9 cellular contexts compared by ENCODE assay signal in genomic region chr5:55633574-55634203, GRCh38.
DNase-seq lines count a peak whose midpoint lies in the region; ATAC-seq, FAIRE-seq and TF ChIP-seq lines count a peak whose summit lies in the region.
"Had no signal": no experiment of that assay in that cellular context is flagged by ENCODE, and none has a peak within 500 bp of the region (broad histone marks: within the 10 kb centered on the region; RNA-seq: fewer than 3 reads in every experiment).

No MANE protein-coding gene starts in this region.

- no peaks in the 10 kb centered on the region for H3K79me2 ChIP-seq in HepG2 (ENCODE audit: insufficient read depth, low read length)

- H3K9ac ChIP-seq in liver (ENCODE audit: low read depth in 1 of 2, low read length in 2 of 2) (peak overlapping the region; percentile 73 to 78), HepG2 (ENCODE audit: insufficient read depth, low read depth, low read length) (no peak overlapping the region)

- ATAC-seq in HepG2 (no peak), right lobe of liver (peak; percentile 3 to 38 (median 13)), HG02571 (IDR thresholded peaks at IDR 0.05; ENCODE audit: unreplicated experiment) (no peak)

- H3K36me3 ChIP-seq in liver (ENCODE audit: control insufficient read depth in 4 of 4, insufficient read depth in 3 of 4, low read depth in 1 of 4, low read length in 3 of 4) (no peaks in the 10 kb centered on the region), HepG2 (replicated peaks in 1 of 2; ENCODE audit: control insufficient read depth in 1 of 2, insufficient read depth in 2 of 2, low read length in 2 of 2) (no peaks in the 10 kb centered on the region), ascending aorta (no peaks in the 10 kb centered on the region), right lobe of liver (no peaks in the 10 kb centered on the region), vagina (no peaks in the 10 kb centered on the region)

- in situ Hi-C loops in HepG2 (cut with HindIII; ENCODE audit: extremely low pct_ligation_motif_present, low pct_unique_long_range_greater_than_20kb): no loop called here

- no peak for TF ChIP-seq CTCF in liver (IDR thresholded peaks at IDR 0.05; ENCODE audit: low read depth, low read length, missing input control)
- no peak for TF ChIP-seq CTCF in HepG2 (CRISPR knock-in tag; IDR thresholded peaks at IDR 0.05)
- TF ChIP-seq CTCF in ascending aorta (IDR thresholded peaks at IDR 0.05): no peak
- no peak for TF ChIP-seq CTCF in right lobe of liver (IDR thresholded peaks at IDR 0.05)
- TF ChIP-seq CTCF in vagina (IDR thresholded peaks at IDR 0.05): no peak

- no peak overlapping the region for H3K4me2 ChIP-seq in HepG2 (ENCODE audit: low read depth, low read length)

- H3K27ac ChIP-seq in liver (ENCODE audit: low read depth in 1 of 2, low read length in 2 of 2) (peak overlapping the region; percentile 88 to 96), HepG2 (ENCODE audit: extremely low read length, insufficient read depth, low read length) (no peak overlapping the region), ascending aorta (peak overlapping the region; percentile 64 to 70), right lobe of liver (peak overlapping the region; percentile 89 to 98 (median 93)), vagina (peak overlapping the region; percentile 52)

- TF ChIP-seq EP300 in HepG2 (IDR thresholded peaks at IDR 0.05; ENCODE audit: low read depth in 2 of 2, low read length in 2 of 2) (no peak), HepG2 (CRISPR knock-in tag; IDR thresholded peaks at IDR 0.05; ENCODE audit: borderline replicate concordance) (no peak)

- WGBS in liver: 15% methylated on average over 4 of the region's 4 CpGs
- WGBS in HepG2 (ENCODE audit: low lambda C conversion rate): 89% methylated on average over 4 of the region's 4 CpGs
- 13% methylated on average over 4 of the region's 4 CpGs for WGBS in right lobe of liver (ENCODE audit: insufficient coverage, low coverage, low lambda C conversion rate, missing lambda C conversion rate)

- BruUV-seq in HepG2 (replicated peaks; lab: Mats Ljungman, UMichigan): no TSS peak

- peak; percentile 16 to 22 for TF ChIP-seq RAD21 in liver (IDR thresholded peaks at IDR 0.05)
- no peak for TF ChIP-seq RAD21 in HepG2 (CRISPR knock-in tag; IDR thresholded peaks at IDR 0.05)

- POLR2A ChIA-PET in HepG2 (lab: Yijun Ruan, JAX): no interaction called here

- H3K27me3 ChIP-seq in liver (ENCODE audit: control insufficient read depth in 4 of 4, insufficient read depth in 4 of 4, low read length in 3 of 4): no peaks in the 10 kb centered on the region
- no peaks in the 10 kb centered on the region for H3K27me3 ChIP-seq in HepG2 (ENCODE audit: control insufficient read depth in 1 of 2, insufficient read depth in 2 of 2, low read length in 2 of 2)
- no peaks in the 10 kb centered on the region for H3K27me3 ChIP-seq in ascending aorta
- no peaks in the 10 kb centered on the region for H3K27me3 ChIP-seq in right lobe of liver
- H3K27me3 ChIP-seq in vagina: no peaks in the 10 kb centered on the region

- FAIRE-seq in HepG2 (lab: Jason Lieb, UNC): no peak
- FAIRE-seq: keratinocyte had no signal

- DNase-seq in HepG2 (ENCODE audit: low spot score) (no peak), ascending aorta (ENCODE audit: low spot score in 2 of 2) (no peak), right lobe of liver (peak in 2 of 3 donors; percentile 58 to 62), vagina (ENCODE audit: extremely low spot score in 2 of 2) (no peak), superior temporal gyrus (ENCODE audit: extremely low spot score) (no peak), dedifferentiated amniotic fluid mesenchymal stem cell (ENCODE audit: extremely low spot score) (no peak)

- H3K4me1 ChIP-seq in liver (ENCODE audit: control insufficient read depth in 4 of 4, insufficient read depth in 4 of 4, low read length in 3 of 4): peaks cover 5 to 54% (median 19%) of the 10 kb centered on the region in 4 donors
- peaks cover 11% of the 10 kb centered on the region for H3K4me1 ChIP-seq in HepG2 (ENCODE audit: insufficient read depth, low read length)
- peaks cover 0 to 26% of the 10 kb centered on the region in 2 donors for H3K4me1 ChIP-seq in ascending aorta
- H3K4me1 ChIP-seq in right lobe of liver: peaks cover 0 to 67% (median 30%) of the 10 kb centered on the region in 4 donors
- H3K4me1 ChIP-seq in vagina: peaks cover 59% of the 10 kb centered on the region

- H3K4me3 ChIP-seq in liver (ENCODE audit: low read depth in 1 of 3, low read length in 3 of 3): no peak overlapping the region
- H3K4me3 ChIP-seq in HepG2 (replicated peaks in 1 of 3; ENCODE audit: insufficient read depth in 1 of 3, low read depth in 2 of 3, low read length in 3 of 3): no peak overlapping the region
- H3K4me3 ChIP-seq in ascending aorta: peak overlapping the region in 1 of 2 donors; percentile 35
- H3K4me3 ChIP-seq in right lobe of liver: no peak overlapping the region
- H3K4me3 ChIP-seq in vagina: no peak overlapping the region

- CTCF ChIA-PET in HepG2 (lab: Yijun Ruan, JAX; ENCODE audit: low intra/inter-chr PET ratio, low total read pairs): no interaction called here

- no peak for TF ChIP-seq POLR2A in HepG2 (IDR thresholded peaks at IDR 0.05; ENCODE audit: insufficient read depth in 1 of 2, low read depth in 2 of 2, low read length in 2 of 2)
- no peak for TF ChIP-seq POLR2A in right lobe of liver (IDR thresholded peaks at IDR 0.05)
- TF ChIP-seq POLR2A in vagina (IDR thresholded peaks at IDR 0.05): no peak

- H2AFZ ChIP-seq in HepG2 (ENCODE audit: low read length): no peak overlapping the region

- intact Hi-C loops in HepG2 (cut with micrococcal nuclease; ENCODE audit: unreplicated experiment): no loop called here
- intact Hi-C loops in ascending aorta (cut with DNase I): loop anchor here (2.0 kb wide), 1 partner anchor 33 kb away; no protein-coding TSS in a partner anchor
- intact Hi-C loops in right lobe of liver (cut with DNase I): no loop called here
- intact Hi-C loops in vagina (cut with DNase I): no loop called here

- no peaks in the 10 kb centered on the region for H4K20me1 ChIP-seq in HepG2 (ENCODE audit: insufficient read depth, low read length)

- H3K9me3 ChIP-seq in liver (ENCODE audit: control insufficient read depth in 4 of 4, low read length in 3 of 4) (no peaks in the 10 kb centered on the region), HepG2 (ENCODE audit: low read length) (no peaks in the 10 kb centered on the region), ascending aorta (no peaks in the 10 kb centered on the region), right lobe of liver (no peaks in the 10 kb centered on the region), vagina (no peaks in the 10 kb centered on the region)

TF ChIP-seq in liver, 16 proteins besides CTCF, POLR2A, EP300 and RAD21 (continues in another document):
- TF ChIP-seq MAX (IDR thresholded peaks at IDR 0.05) (no peak), ZBTB33 (IDR thresholded peaks at IDR 0.05) (no peak), HNF4A (conservative IDR thresholded peaks at IDR 0.05) (peak; percentile 4 to 9), RXRA (IDR thresholded peaks at IDR 0.05) (no peak), JUND (IDR thresholded peaks at IDR 0.05) (no peak), TAF1 (conservative IDR thresholded peaks at IDR 0.05) (no peak)

TF ChIP-seq in HepG2, 621 proteins besides CTCF, POLR2A, EP300 and RAD21:
- TF ChIP-seq TBX2 (CRISPR knock-in tag; IDR thresholded peaks at IDR 0.05; ENCODE audit: borderline replicate concordance): no peak
- no peak for TF ChIP-seq NR0B2 (CRISPR knock-in tag; IDR thresholded peaks at IDR 0.05)
TF ChIP-seq in HepG2: peak in this region for 0.

Comparison
In these comparisons a context has a peak if more than half of its experiments do, and no peak if none do; other contexts are left out.
1. ATAC-seq: peak in right lobe of liver (4 of 4); none in HepG2 (single experiment) and HG02571 (single experiment).
2. DNase-seq: peak in right lobe of liver (2 of 3); none in HepG2 (single experiment), ascending aorta (0 of 2), vagina (0 of 2), superior temporal gyrus (single experiment) and dedifferentiated amniotic fluid mesenchymal stem cell (single experiment).